In genomic region chr10:75465110-75465509, GRCh38 we compare ENCODE assay signal across 21 cellular contexts. TPM values are rescaled to one million over a fixed set of nuclear protein-coding genes. Genes with fewer than 3 reads are reported as not detected.
DNase-seq lines count a peak whose midpoint lies in the region; ATAC-seq, FAIRE-seq and TF ChIP-seq lines count a peak whose summit lies in the region.
"Had no signal": no experiment of that assay in that cellular context is flagged by ENCODE, and none has a peak within 500 bp of the region (broad histone marks: within the 10 kb centered on the region; RNA-seq: fewer than 3 reads in every experiment).

No MANE protein-coding gene starts in this region.

- H3K36me3 ChIP-seq in GM12878 (ENCODE audit: control insufficient read depth in 2 of 2, insufficient read depth in 2 of 2, low read length in 1 of 2) (no peaks in the 10 kb centered on the region), mesodermal cell (ENCODE audit: control insufficient read depth, insufficient read depth, low read length) (no peaks in the 10 kb centered on the region)
- H3K36me3 ChIP-seq: SJSA1 had no signal

- SMC1A ChIA-PET in GM12878 (lab: Charles Lee; ENCODE audit: uncharacterized antibody, unreplicated experiment), result no interaction called here

- H3K79me2 ChIP-seq in GM12878 (ENCODE audit: control insufficient read depth, insufficient read depth, low read length), result no peaks in the 10 kb centered on the region

- no peaks in the 10 kb centered on the region for H3K36me3 Mint-ChIP-seq in type B pancreatic cell
- H3K36me3 Mint-ChIP-seq: naive thymus-derived CD8-positive, alpha-beta T cell had no signal

- WGBS in GM12878 (ENCODE audit: insufficient coverage, insufficient replicate concordance, low lambda C conversion rate, missing lambda C conversion rate), result 37% methylated on average over 6 of the region's 6 CpGs
- WGBS in mesodermal cell (ENCODE audit: insufficient coverage in 2 of 2), 2 experiments, result 78 to 90% methylated on average over 5 of the region's 6 CpGs

- BruUV-seq in GM12878 (replicated peaks; lab: Mats Ljungman, UMichigan), result no TSS peak

- CTCF ChIA-PET in GM12878 (lab: Yijun Ruan, JAX), result no interaction called here

- H3K9ac ChIP-seq in GM12878 (ENCODE audit: control insufficient read depth, insufficient read depth, low read length), result no peak overlapping the region

- no peak overlapping the region for H3K27ac ChIP-seq in GM12878 (ENCODE audit: control insufficient read depth, insufficient read depth)
- peak overlapping the region; percentile 13 for H3K27ac ChIP-seq in mesodermal cell (ENCODE audit: low read depth, low read length, severe bottlenecking)
- H3K27ac ChIP-seq: PC-9, psoas muscle, SJSA1 had no signal

- no peak for ATAC-seq in GM12878
- ATAC-seq: activated CD8-positive, alpha-beta T cell treated with anti-CD3 and anti-CD28 coated beads, Interleukin-2, amount 10 ng/mL, durations not matched to agents 7 days and 5 days; naive thymus-derived CD8-positive, alpha-beta T cell; psoas muscle had no signal

- H4K20me1 ChIP-seq in GM12878 (ENCODE audit: control insufficient read depth, insufficient read depth), result no peaks in the 10 kb centered on the region

- RAD21 ChIA-PET in GM12878 (lab: Charles Lee; ENCODE audit: unreplicated experiment), result interaction anchor here (1.0 kb wide), 1 partner anchor 22 kb away, joined by 3 read pairs; no protein-coding TSS in a partner anchor

- H3K9me3 ChIP-seq in GM12878 (replicated peaks; ENCODE audit: control insufficient read depth, insufficient read depth, low read length), result no peaks in the 10 kb centered on the region
- H3K9me3 ChIP-seq in mesodermal cell (ENCODE audit: control insufficient read depth, low read length), result no peaks in the 10 kb centered on the region
- H3K9me3 ChIP-seq: psoas muscle, SJSA1 had no signal

- peak overlapping the region; percentile 65 for H3K27ac Mint-ChIP-seq in type B pancreatic cell
- H3K27ac Mint-ChIP-seq: activated B cell treated with CpG ODN at 0.5 μM for 24 hours; activated CD8-positive, alpha-beta T cell treated with anti-CD3 and anti-CD28 coated beads, Interleukin-2, amount 10 ng/mL, durations not matched to agents 7 days and 5 days; activated naive CD4-positive, alpha-beta T cell treated with anti-CD3 and anti-CD28 coated beads for 36 hours; activated T-cell treated with anti-CD3 and anti-CD28 coated beads, Interleukin-2, amount 50 U/mL, for 24 hours; naive thymus-derived CD8-positive, alpha-beta T cell had no signal

- peaks cover 0 to 1% of the 10 kb centered on the region in 2 experiments; a peak in 2 of 4 replicates for H3K27me3 ChIP-seq in GM12878 (replicated peaks in 1 of 2; ENCODE audit: control insufficient read depth in 2 of 2, insufficient read depth in 2 of 2, low read length in 1 of 2)
- H3K27me3 ChIP-seq: SJSA1 had no signal

- no peaks in the 10 kb centered on the region for H3K9me3 Mint-ChIP-seq in type B pancreatic cell
- H3K9me3 Mint-ChIP-seq: activated B cell treated with CpG ODN at 0.5 μM for 24 hours; activated naive CD4-positive, alpha-beta T cell treated with anti-CD3 and anti-CD28 coated beads for 36 hours; activated T-cell treated with anti-CD3 and anti-CD28 coated beads, Interleukin-2, amount 50 U/mL, for 24 hours; naive thymus-derived CD8-positive, alpha-beta T cell had no signal

- TF ChIP-seq EP300 in GM12878 (IDR thresholded peaks at IDR 0.05; ENCODE audit: borderline replicate concordance in 1 of 2, control insufficient read depth in 1 of 2, low read depth in 2 of 2, low read length in 2 of 2), result no peak

- FAIRE-seq in GM12878 (lab: Jason Lieb, UNC), result no peak
- FAIRE-seq: islet of Langerhans had no signal

- peaks cover 55% of the 10 kb centered on the region for H3K27me3 Mint-ChIP-seq in type B pancreatic cell

- DNase-seq in MV-4-11 (lab: John Stamatoyannopoulos, UW) (peak; percentile 7), GM12878 (ENCODE audit: low read depth, low spot score) (no peak), type B pancreatic cell (ENCODE audit: extremely low spot score, unreplicated experiment) (no peak), NCI-H2081 treated with DMSO at 0.1 percent for 48 hours (lab: John Stamatoyannopoulos, UW) (no peak), HuH-7.5 (ENCODE audit: low spot score) (no peak)
- DNase-seq in effector CD4-positive, alpha-beta T cell, result no peak
- DNase-seq: activated B cell treated with CpG ODN at 0.5 μM for 24 hours; activated CD8-positive, alpha-beta T cell treated with anti-CD3 and anti-CD28 coated beads, Interleukin-2, amount 10 ng/mL, durations not matched to agents 7 days and 5 days; activated naive CD4-positive, alpha-beta T cell treated with anti-CD3 and anti-CD28 coated beads for 36 hours; activated T-cell treated with anti-CD3 and anti-CD28 coated beads, Interleukin-2, amount 50 U/mL, for 24 hours; AML-193; DMS79; KG1; naive thymus-derived CD8-positive, alpha-beta T cell; NCI-H1417 treated with DMSO at 0.1 percent for 48 hours; NCI-H526 treated with DMSO at 0.1 percent for 48 hours; PC-9; psoas muscle had no signal

- H3K4me1 ChIP-seq in GM12878 (ENCODE audit: control insufficient read depth, insufficient read depth, low read length) (no peaks in the 10 kb centered on the region), mesodermal cell (ENCODE audit: control insufficient read depth, insufficient read depth, low read length, poor library complexity, severe bottlenecking) (peaks cover 11% of the 10 kb centered on the region)
- H3K4me1 ChIP-seq: psoas muscle, SJSA1 had no signal

- POLR2A ChIA-PET in GM12878 (lab: Charles Lee), result no interaction called here

- no peak for TF ChIP-seq RAD21 in GM12878 (IDR thresholded peaks at IDR 0.05; ENCODE audit: insufficient read depth, low read depth, low read length)

- no peak overlapping the region for H3K4me2 ChIP-seq in GM12878 (ENCODE audit: control insufficient read depth, insufficient read depth)
- H3K4me2 ChIP-seq: PC-9 had no signal

- in situ Hi-C loops in GM12878 (cut with MboI), result no loop called here

- peak overlapping the region; percentile 60 for H3K4me3 Mint-ChIP-seq in type B pancreatic cell
- H3K4me3 Mint-ChIP-seq: activated B cell treated with CpG ODN at 0.5 μM for 24 hours; activated CD8-positive, alpha-beta T cell treated with anti-CD3 and anti-CD28 coated beads, Interleukin-2, amount 10 ng/mL, durations not matched to agents 7 days and 5 days; activated naive CD4-positive, alpha-beta T cell treated with anti-CD3 and anti-CD28 coated beads for 36 hours; activated T-cell treated with anti-CD3 and anti-CD28 coated beads, Interleukin-2, amount 50 U/mL, for 24 hours; naive thymus-derived CD8-positive, alpha-beta T cell had no signal

- no peak for TF ChIP-seq POLR2A in GM12878 (IDR thresholded peaks at IDR 0.05; ENCODE audit: low read depth, low read length)

- H3K4me3 ChIP-seq in GM12878, result no peak overlapping the region
- H3K4me3 ChIP-seq in mesodermal cell (ENCODE audit: extremely low read depth, insufficient read depth, low read length, poor library complexity, severe bottlenecking), result no peak overlapping the region
- H3K4me3 ChIP-seq: PC-9, psoas muscle, SJSA1 had no signal

- no peak overlapping the region; the same call in 1 of the 2 replicates for H2AFZ ChIP-seq in GM12878 (ENCODE audit: control insufficient read depth, low read depth, low read length)
- H2AFZ ChIP-seq: PC-9 had no signal

- TF ChIP-seq CTCF in GM12878 (IDR thresholded peaks at IDR 0.05 in 2 of 3, conservative IDR thresholded peaks at IDR 0.05 in 1 of 3; ENCODE audit: control insufficient read depth in 2 of 3, extremely low read depth in 1 of 3, insufficient read depth in 1 of 3, low read depth in 3 of 3, low read length in 3 of 3), result no peak
- no peak for TF ChIP-seq CTCF in type B pancreatic cell (conservative IDR thresholded peaks at IDR 0.05)

- intact Hi-C loops in GM12878 (cut with micrococcal nuclease; ENCODE audit: unreplicated experiment), result no loop called here

- peaks cover 45% of the 10 kb centered on the region for H3K4me1 Mint-ChIP-seq in type B pancreatic cell (ENCODE audit: unreplicated experiment)
- H3K4me1 Mint-ChIP-seq: activated B cell treated with CpG ODN at 0.5 μM for 24 hours; naive thymus-derived CD8-positive, alpha-beta T cell had no signal

TF ChIP-seq in GM12878, 131 proteins besides CTCF, POLR2A, EP300 and RAD21 (continues in another document):
- TF ChIP-seq RUNX3 (IDR thresholded peaks at IDR 0.05; ENCODE audit: low read length) (no peak), BHLHE40 (IDR thresholded peaks at IDR 0.05; ENCODE audit: borderline replicate concordance in 1 of 2, low read depth in 2 of 2, low read length in 1 of 2) (peak in 1 of 2 experiments; percentile 11; a peak in 1 of 4 replicates)
- TF ChIP-seq, protein P1, sequence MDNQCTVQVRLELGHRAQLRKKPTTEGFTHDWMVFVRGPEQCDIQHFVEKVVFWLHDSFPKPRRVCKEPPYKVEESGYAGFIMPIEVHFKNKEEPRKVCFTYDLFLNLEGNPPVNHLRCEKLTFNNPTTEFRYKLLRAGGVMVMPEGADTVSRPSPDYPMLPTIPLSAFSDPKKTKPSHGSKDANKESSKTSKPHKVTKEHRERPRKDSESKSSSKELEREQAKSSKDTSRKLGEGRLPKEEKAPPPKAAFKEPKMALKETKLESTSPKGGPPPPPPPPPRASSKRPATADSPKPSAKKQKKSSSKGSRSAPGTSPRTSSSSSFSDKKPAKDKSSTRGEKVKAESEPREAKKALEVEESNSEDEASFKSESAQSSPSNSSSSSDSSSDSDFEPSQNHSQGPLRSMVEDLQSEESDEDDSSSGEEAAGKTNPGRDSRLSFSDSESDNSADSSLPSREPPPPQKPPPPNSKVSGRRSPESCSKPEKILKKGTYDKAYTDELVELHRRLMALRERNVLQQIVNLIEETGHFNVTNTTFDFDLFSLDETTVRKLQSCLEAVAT (IDR thresholded peaks at IDR 0.05), result peak; percentile 32; the same call in 1 of the 2 replicates

RNA-seq across cellular contexts. Expression of gene LRMDA, which starts 33.7 kb away (rescaled TPM):
- total RNA-seq in GM12878 (2013; cell fraction: nucleolus; rRNA removed), result not detected in 2 replicates
- 1.3 TPM in 1 of 2 replicates, not detected in the other for total RNA-seq in GM12878 (2014; rRNA removed)
- total RNA-seq in GM12878 (2014; rRNA removed; fragmentation: Illumina TruSeq; extraction: Trizol), result 0.45 and 0.83 TPM in 2 replicates
- total RNA-seq in GM12878 (2021), result not detected in 2 replicates
- polyA plus RNA-seq in GM12878 (2011; ENCODE audit: low read depth), result not detected
- 0.54 TPM in 1 of 2 replicates, not detected in the other for polyA plus RNA-seq in GM12878 (2011; rRNA removed)
- polyA plus RNA-seq in GM12878 (2011; cell fraction: cytosol; rRNA removed), result 0.07 and 0.10 TPM in 2 replicates
- polyA plus RNA-seq in GM12878 (2011; cell fraction: nucleus; rRNA removed), result not detected in 2 replicates
- 0.31 and 1.7 TPM in 2 replicates for polyA plus RNA-seq in GM12878 (2012)
- 0.26 and 0.87 TPM in 2 replicates for polyA plus RNA-seq in GM12878 (2014; fragmentation: Illumina TruSeq; extraction: Trizol)
- under 1 TPM in 1 of 2 experiments, not detected in 1; 0.07 TPM for polyA plus RNA-seq in GM12878 (2014; fragmentation: Nextera tagmentation; extraction: Ambion mirVana)
- 0.13 and 0.22 TPM in 2 replicates for polyA plus RNA-seq in GM12878 (2014; rRNA removed)
- polyA plus RNA-seq in GM12878 (2016; fragmentation: Nextera tagmentation; extraction: Ambion mirVana), result under 1 TPM in 1 of 2 experiments, not detected in 1; 0.32 TPM
- polyA minus RNA-seq in GM12878 (2011; rRNA and poly(A)+ RNA removed), result 0.15 and 0.22 TPM in 2 replicates
- not detected in 2 replicates for polyA minus RNA-seq in GM12878 (2011; cell fraction: cytosol; rRNA and poly(A)+ RNA removed)
- polyA minus RNA-seq in GM12878 (2011; cell fraction: nucleus; rRNA and poly(A)+ RNA removed), result 0.48 TPM in 2 replicates
- 1.4 TPM for polyA plus RNA-seq in mesodermal cell (2013, experiment 1 of 2)
- 2.9 TPM for polyA plus RNA-seq in mesodermal cell (2013, experiment 2 of 2)
- total RNA-seq in type B pancreatic cell (ENCODE audit: low replicate concordance), result 0.62 and 2.0 TPM in 2 replicates
- total RNA-seq: activated B cell treated with CpG ODN at 0.5 μM for 24 hours; activated CD8-positive, alpha-beta T cell treated with anti-CD3 and anti-CD28 coated beads, Interleukin-2, amount 10 ng/mL, durations not matched to agents 7 days and 5 days; activated naive CD4-positive, alpha-beta T cell treated with anti-CD3 and anti-CD28 coated beads for 36 hours; naive thymus-derived CD8-positive, alpha-beta T cell; PC-9; SJSA1 had no signal
- polyA plus RNA-seq: naive thymus-derived CD8-positive, alpha-beta T cell had no signal
